21 cellular contexts compared by ENCODE assay signal in genomic region chr5:147733075-147733474, GRCh38. TPM values are rescaled to one million over a fixed set of nuclear protein-coding genes. Genes with fewer than 3 reads are reported as not detected.
"Had no signal": no experiment of that assay in that cellular context is flagged by ENCODE, and none has a peak within 500 bp of the region (broad histone marks: within the 10 kb centered on the region; RNA-seq: fewer than 3 reads in every experiment).

No MANE protein-coding gene starts in this region.

- H3K27ac ChIP-seq: PC-9, WERI-Rb-1 had no signal

- H3K4me3 ChIP-seq: PC-9 had no signal

- H3K36me3 ChIP-seq: WERI-Rb-1 had no signal

- DNase-seq: activated CD4-positive, alpha-beta memory T cell treated with anti-CD3 and anti-CD28 coated beads, Interleukin-2, amount 10 ng/mL, durations not matched to agents 7 days and 5 days; activated CD4-positive, alpha-beta T cell treated with anti-CD3 and anti-CD28 coated beads for 36 hours; activated CD4-positive, alpha-beta T cell treated with anti-CD3 and anti-CD28 coated beads, Interleukin-2, amount 50 U/mL, for 1 hour; activated gamma-delta T cell; activated naive CD4-positive, alpha-beta T cell treated with anti-CD3 and anti-CD28 coated beads for 36 hours; activated T-cell treated with anti-CD3 and anti-CD28 coated beads for 4 hours; activated T-cell treated with anti-CD3 and anti-CD28 coated beads, Interleukin-2, amount 50 U/mL, for 48 hours; aorta; IMR-90; Kasumi-1; KBM-7; NCI-H146; NCI-H187 treated with DMSO at 0.1 percent for 48 hours; NCI-H2081 treated with DMSO at 0.1 percent for 48 hours; NCI-H446; NCI-H524; PC-9; SIG-M5; T-helper 1 cell; WERI-Rb-1 had no signal

RNA-seq across cellular contexts. Expression of gene JAKMIP2, which starts 49.5 kb away (rescaled TPM):
- total RNA-seq: bronchial epithelial cell, PC-9 had no signal
- polyA plus RNA-seq: IMR-90 had no signal
